10 cellular contexts compared by ENCODE assay signal in the genomic region with DNA sequence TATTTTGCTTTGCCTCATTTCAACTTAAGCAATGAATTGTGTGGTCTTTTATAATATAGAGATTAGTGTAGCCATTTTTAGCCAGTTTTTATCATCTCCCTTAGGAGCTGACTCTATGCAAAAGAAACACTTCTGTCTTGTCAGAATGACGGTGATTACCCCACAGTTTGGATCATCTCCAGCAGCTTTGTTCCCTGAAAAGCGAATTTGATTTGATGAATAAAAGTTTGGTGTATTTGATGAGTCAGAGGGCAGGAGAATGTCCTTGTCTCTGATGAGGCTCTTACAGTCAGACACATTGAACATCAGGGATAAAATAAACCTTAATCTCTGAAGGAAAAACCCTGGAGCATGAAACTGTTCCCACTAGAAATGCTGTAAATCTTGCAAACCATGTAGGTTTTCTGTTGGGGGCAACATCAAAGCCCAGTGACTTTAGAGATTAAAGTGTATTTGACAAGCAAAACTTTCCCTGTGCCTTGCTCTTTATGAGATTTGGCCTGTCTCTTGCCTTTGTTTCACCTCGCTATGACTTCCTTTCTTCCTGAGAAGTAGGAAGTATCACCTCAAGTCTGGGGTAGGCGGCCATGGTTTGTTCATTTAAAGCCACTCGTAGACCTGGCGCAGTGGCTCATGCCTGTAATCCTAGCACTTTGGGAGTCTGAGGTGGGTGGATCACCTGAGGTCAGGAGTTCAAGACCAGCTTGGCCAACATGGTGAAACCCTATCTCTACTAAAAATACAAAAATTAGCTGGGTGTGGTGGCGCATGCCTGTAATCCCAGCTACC.
DNase-seq lines count a peak whose midpoint lies in the region; ATAC-seq and TF ChIP-seq lines count a peak whose summit lies in the region.
"Had no signal": no experiment of that assay in that cellular context is flagged by ENCODE, and none has a peak within 500 bp of the region (broad histone marks: within the 10 kb centered on the region; RNA-seq: fewer than 3 reads in every experiment).

No MANE protein-coding gene starts in this region.

- no peak overlapping the region for H3K4me3 Mint-ChIP-seq in endodermal cell

- H3K36me3 ChIP-seq in endodermal cell (ENCODE audit: control insufficient read depth, insufficient read depth, low read length) = no peaks in the 10 kb centered on the region
- H3K36me3 ChIP-seq in psoas muscle (ENCODE audit: insufficient read depth in 1 of 2, low read depth in 1 of 2) = peaks cover 0 to 2% of the 10 kb centered on the region in 2 donors
- no peaks in the 10 kb centered on the region for H3K36me3 ChIP-seq in MM.1S (replicated peaks; ENCODE audit: insufficient read depth, low read length)
- H3K36me3 ChIP-seq: thyroid gland had no signal

- no peaks in the 10 kb centered on the region for H3K79me2 ChIP-seq in MM.1S (ENCODE audit: low read length)

- H3K27ac ChIP-seq in endodermal cell (ENCODE audit: low read depth, low read length) (peak overlapping the region; percentile 97), psoas muscle (peak overlapping the region; percentile 24), MM.1S (ENCODE audit: low read length) (no peak overlapping the region)

- WGBS in endodermal cell (ENCODE audit: insufficient coverage in 1 of 2, insufficient read length in 1 of 2), 2 experiments = 91 to 93% methylated on average over 4 to 7 of the region's 7 CpGs
- WGBS in psoas muscle, 3 donors = 76 to 79% (median 78%) methylated on average over 7 of the region's 7 CpGs

- ATAC-seq in psoas muscle (peak in 1 of 4 donors; percentile 44), GM18870 (IDR thresholded peaks at IDR 0.05; ENCODE audit: unreplicated experiment) (no peak), GM18858 (IDR thresholded peaks at IDR 0.05; ENCODE audit: unreplicated experiment) (no peak)

- H3K9ac ChIP-seq in endodermal cell (ENCODE audit: extremely low read depth, low read length, poor library complexity, severe bottlenecking) (no peak overlapping the region), MM.1S (ENCODE audit: low read length) (no peak overlapping the region)

- peak; percentile 90 for DNase-seq in EH (ENCODE audit: low read depth)
- peak; percentile 35 for DNase-seq in NCI-H69 (lab: John Stamatoyannopoulos, UW)
- DNase-seq in endodermal cell = no peak
- DNase-seq in psoas muscle = no peak
- DNase-seq in NCI-H1436 (lab: John Stamatoyannopoulos, UW) = no peak
- no peak for DNase-seq in MM.1S
- DNase-seq: NCI-H146 had no signal

- H3F3A ChIP-seq in MM.1S (ENCODE audit: insufficient read depth, low read length) = no peaks in the 10 kb centered on the region

- no peaks in the 10 kb centered on the region for H4K20me1 ChIP-seq in MM.1S (ENCODE audit: insufficient read depth, low read length)

- peaks cover 8% of the 10 kb centered on the region for H3K4me1 Mint-ChIP-seq in endodermal cell

- no peak overlapping the region for H3K4me2 ChIP-seq in MM.1S (ENCODE audit: low read depth, low read length)

- no peak overlapping the region for H2AFZ ChIP-seq in MM.1S (ENCODE audit: low read length)

- TF ChIP-seq CTCF in endodermal cell (conservative IDR thresholded peaks at IDR 0.05) (no peak), psoas muscle (IDR thresholded peaks at IDR 0.05) (no peak), MM.1S (IDR thresholded peaks at IDR 0.05; ENCODE audit: low read length) (no peak)

- no peak overlapping the region for H3K4me3 ChIP-seq in endodermal cell (ENCODE audit: low read length)
- H3K4me3 ChIP-seq in psoas muscle = no peak overlapping the region
- no peak overlapping the region for H3K4me3 ChIP-seq in MM.1S (ENCODE audit: low read length)
- H3K4me3 ChIP-seq: thyroid gland had no signal

- H3K27me3 ChIP-seq in endodermal cell (ENCODE audit: control insufficient read depth, insufficient read depth, low read length, poor library complexity, severe bottlenecking) = no peaks in the 10 kb centered on the region
- H3K27me3 ChIP-seq in psoas muscle (ENCODE audit: insufficient read depth in 3 of 3, low read length in 2 of 3) = no peaks in the 10 kb centered on the region
- no peaks in the 10 kb centered on the region for H3K27me3 ChIP-seq in MM.1S (replicated peaks; ENCODE audit: insufficient read depth, low read length)
- H3K27me3 ChIP-seq: thyroid gland had no signal

- H3K9me3 ChIP-seq in endodermal cell (ENCODE audit: control insufficient read depth, low read length) = no peaks in the 10 kb centered on the region
- H3K9me3 ChIP-seq in psoas muscle = no peaks in the 10 kb centered on the region
- no peaks in the 10 kb centered on the region for H3K9me3 ChIP-seq in MM.1S (replicated peaks; ENCODE audit: insufficient read depth, low read length)
- H3K9me3 ChIP-seq: thyroid gland had no signal

- no peaks in the 10 kb centered on the region for H3K9me2 ChIP-seq in MM.1S (replicated peaks; ENCODE audit: insufficient read depth, low read length)

- H3K36me3 Mint-ChIP-seq in endodermal cell (ENCODE audit: low read depth) = no peaks in the 10 kb centered on the region

- H3K27ac Mint-ChIP-seq in endodermal cell = no peak overlapping the region

- H3K4me1 ChIP-seq in endodermal cell (ENCODE audit: control insufficient read depth, insufficient read depth, low read length) (peaks cover 4% of the 10 kb centered on the region), psoas muscle (peaks cover 12% of the 10 kb centered on the region), MM.1S (ENCODE audit: low read length) (no peaks in the 10 kb centered on the region)

- no peaks in the 10 kb centered on the region for H3K9me3 Mint-ChIP-seq in endodermal cell

- no peaks in the 10 kb centered on the region for H3K27me3 Mint-ChIP-seq in endodermal cell (ENCODE audit: insufficient read depth)

- intact Hi-C loops in psoas muscle (cut with DNase I) = no loop called here

Comparison
In these comparisons a context has a peak if more than half of its experiments do, and no peak if none do; other contexts are left out.
1. DNase-seq: peak in EH (single experiment) and NCI-H69 (single experiment); none in endodermal cell (single experiment), psoas muscle (0 of 2), NCI-H1436 (single experiment) and MM.1S (single experiment).